1 cellular context compared by ENCODE assay signal in genomic region chr10:32957341-32958084, GRCh38.
TF ChIP-seq lines count a peak whose summit lies in the region.

No MANE protein-coding gene starts in this region.

TF ChIP-seq in WTC11, 78 proteins besides CTCF, POLR2A, EP300 and RAD21 (continued from another document and continues in another):
- TF ChIP-seq ZSCAN18 (CRISPR knock-in tag; IDR thresholded peaks at IDR 0.05), result no peak
- no peak for TF ChIP-seq ZBTB21 (CRISPR knock-in tag; IDR thresholded peaks at IDR 0.05; ENCODE audit: borderline replicate concordance)
- TF ChIP-seq AR (CRISPR knock-in tag; IDR thresholded peaks at IDR 0.05), result no peak
- no peak for TF ChIP-seq ZNF281 (CRISPR knock-in tag; IDR thresholded peaks at IDR 0.05)
- no peak for TF ChIP-seq SOX15 (CRISPR knock-in tag; IDR thresholded peaks at IDR 0.05)
- TF ChIP-seq RELA (CRISPR knock-in tag; IDR thresholded peaks at IDR 0.05; ENCODE audit: borderline replicate concordance), result 0 out of 2 replicates have a peak, but pooled peaks have one; percentile 36
- TF ChIP-seq ZNF396 (CRISPR knock-in tag; IDR thresholded peaks at IDR 0.05; ENCODE audit: borderline replicate concordance), result no peak
- no peak for TF ChIP-seq MXD4 (CRISPR knock-in tag; IDR thresholded peaks at IDR 0.05; ENCODE audit: borderline replicate concordance)
- no peak for TF ChIP-seq OVOL2 (CRISPR knock-in tag; IDR thresholded peaks at IDR 0.05; ENCODE audit: borderline replicate concordance)
- TF ChIP-seq E2F1 (CRISPR knock-in tag; IDR thresholded peaks at IDR 0.05), result no peak
- TF ChIP-seq CBFB (CRISPR knock-in tag; IDR thresholded peaks at IDR 0.05; ENCODE audit: low read depth), result no peak
- TF ChIP-seq ETV6 (CRISPR knock-in tag; IDR thresholded peaks at IDR 0.05), result no peak
- TF ChIP-seq E2F4 (CRISPR knock-in tag; IDR thresholded peaks at IDR 0.05; ENCODE audit: borderline replicate concordance, low read depth), result 0 out of 2 replicates have a peak, but pooled peaks have one; percentile 28
- no peak for TF ChIP-seq GRHL2 (CRISPR knock-in tag; IDR thresholded peaks at IDR 0.05; ENCODE audit: insufficient replicate concordance, severe bottlenecking)
- no peak for TF ChIP-seq GTF2I (CRISPR knock-in tag; conservative IDR thresholded peaks at IDR 0.05)
- TF ChIP-seq PRDM15 (CRISPR knock-in tag; IDR thresholded peaks at IDR 0.05), result no peak
- no peak for TF ChIP-seq SMAD3 (CRISPR knock-in tag; IDR thresholded peaks at IDR 0.05; ENCODE audit: borderline replicate concordance)
- no peak for TF ChIP-seq ZNF317 (CRISPR knock-in tag; IDR thresholded peaks at IDR 0.05; ENCODE audit: borderline replicate concordance, low read depth)
- no peak for TF ChIP-seq ERG (CRISPR knock-in tag; IDR thresholded peaks at IDR 0.05)
- TF ChIP-seq KAT7 (CRISPR knock-in tag; IDR thresholded peaks at IDR 0.05; ENCODE audit: borderline replicate concordance), result peak; percentile 71; the same call in 1 of the 2 replicates
- TF ChIP-seq JUN (CRISPR knock-in tag; IDR thresholded peaks at IDR 0.05), result 0 out of 2 replicates have a peak, but pooled peaks have one; percentile 63
- TF ChIP-seq CREM (CRISPR knock-in tag; IDR thresholded peaks at IDR 0.05), result no peak
- TF ChIP-seq IRF1 (CRISPR knock-in tag; IDR thresholded peaks at IDR 0.05), result 0 out of 2 replicates have a peak, but pooled peaks have one; percentile 16
- TF ChIP-seq ELF4 (CRISPR knock-in tag; IDR thresholded peaks at IDR 0.05; ENCODE audit: low read depth), result no peak
- TF ChIP-seq ZNF512 (CRISPR knock-in tag; IDR thresholded peaks at IDR 0.05; ENCODE audit: borderline replicate concordance), result no peak
- TF ChIP-seq ZMAT4 (CRISPR knock-in tag; IDR thresholded peaks at IDR 0.05), result no peak
- TF ChIP-seq JAZF1 (CRISPR knock-in tag; IDR thresholded peaks at IDR 0.05), result no peak
- TF ChIP-seq ZNF532 (CRISPR knock-in tag; IDR thresholded peaks at IDR 0.05; ENCODE audit: borderline replicate concordance), result no peak
- TF ChIP-seq FOXJ3 (CRISPR knock-in tag; IDR thresholded peaks at IDR 0.05; ENCODE audit: borderline replicate concordance), result no peak
- peak; percentile 12; the same call in 1 of the 2 replicates for TF ChIP-seq MYBL2 (CRISPR knock-in tag; IDR thresholded peaks at IDR 0.05)
- no peak for TF ChIP-seq ESRRA (CRISPR knock-in tag; IDR thresholded peaks at IDR 0.05; ENCODE audit: borderline replicate concordance)
